Comparison of ENCODE assay signal across 19 cellular contexts in genomic region chr7:137001478-137001877, GRCh38.
DNase-seq lines count a peak whose midpoint lies in the region; TF ChIP-seq lines count a peak whose summit lies in the region.
"Had no signal": no experiment of that assay in that cellular context is flagged by ENCODE, and none has a peak within 500 bp of the region (broad histone marks: within the 10 kb centered on the region; RNA-seq: fewer than 3 reads in every experiment).

No MANE protein-coding gene starts in this region.

- H3K9me3 ChIP-seq in esophagus muscularis mucosa: no peaks in the 10 kb centered on the region
- H3K9me3 ChIP-seq: HAP-1 had no signal

- H3K36me3 ChIP-seq in ACC112 (ENCODE audit: insufficient read depth, low read length) (no peaks in the 10 kb centered on the region), brain microvascular endothelial cell (replicated peaks) (no peaks in the 10 kb centered on the region), esophagus muscularis mucosa (no peaks in the 10 kb centered on the region)
- H3K36me3 ChIP-seq: HAP-1 had no signal

- TF ChIP-seq POLR2A in esophagus muscularis mucosa (IDR thresholded peaks at IDR 0.05; ENCODE audit: low read depth): no peak

- 76% methylated on average over 3 of the region's 3 CpGs for WGBS in esophagus muscularis mucosa

- H3K27me3 Mint-ChIP-seq in nephron (ENCODE audit: low read depth): no peaks in the 10 kb centered on the region
- H3K27me3 Mint-ChIP-seq: IgD-negative memory B cell had no signal

- DNase-seq in LHCN-M2 (ENCODE audit: low read depth): peak; percentile 36
- no peak for DNase-seq in brain microvascular endothelial cell
- DNase-seq in esophagus muscularis mucosa (ENCODE audit: extremely low spot score): no peak
- no peak for DNase-seq in GM19238 (ENCODE audit: insufficient read length, low spot score)
- no peak for DNase-seq in midbrain (lab: John Stamatoyannopoulos, UW)
- DNase-seq in COR-L47 (lab: John Stamatoyannopoulos, UW): no peak
- DNase-seq: C1 segment of cervical spinal cord; GF-D8; NCI-H1436; NCI-H2029; NCI-H2171; NCI-H446 treated with DMSO at 0.1 percent for 48 hours; NK-92 treated with Interleukin-12 subunit alpha and Interleukin-12 subunit beta, amount 100 ng/mL, for 24 hours; OCI-M1 had no signal

- H3K4me1 ChIP-seq in ACC112 (ENCODE audit: control insufficient read depth, insufficient read depth, low read length, unreplicated experiment) (peaks cover 26% of the 10 kb centered on the region), esophagus muscularis mucosa (peaks cover 29 to 59% (median 42%) of the 10 kb centered on the region in 4 donors)
- H3K4me1 ChIP-seq: HAP-1 had no signal

- H3K36me3 Mint-ChIP-seq in nephron (ENCODE audit: low read depth): no peaks in the 10 kb centered on the region
- H3K36me3 Mint-ChIP-seq: IgD-negative memory B cell had no signal

- H2AFZ ChIP-seq in ACC112 (ENCODE audit: low read length, unreplicated experiment): no peak overlapping the region

- intact Hi-C loops in esophagus muscularis mucosa (cut with DNase I): no loop called here

- TF ChIP-seq CTCF in brain microvascular endothelial cell (IDR thresholded peaks at IDR 0.05; ENCODE audit: low read depth, low read length, missing control alignments) (no peak), nephron (IDR thresholded peaks at IDR 0.05; ENCODE audit: unreplicated experiment in 3 of 3) (no peak), esophagus muscularis mucosa (IDR thresholded peaks at IDR 0.05) (no peak)

- TF ChIP-seq EP300 in esophagus muscularis mucosa (IDR thresholded peaks at IDR 0.05): no peak

- H3K4me1 Mint-ChIP-seq in nephron: peaks cover 16% of the 10 kb centered on the region
- H3K4me1 Mint-ChIP-seq: IgD-negative memory B cell had no signal

- H3K27me3 ChIP-seq in ACC112 (ENCODE audit: insufficient read depth, low read length) (no peaks in the 10 kb centered on the region), brain microvascular endothelial cell (replicated peaks) (no peaks in the 10 kb centered on the region), esophagus muscularis mucosa (no peaks in the 10 kb centered on the region)

- peak overlapping the region; percentile 28 to 87 (median 81) for H3K27ac Mint-ChIP-seq in nephron
- H3K27ac Mint-ChIP-seq: IgD-negative memory B cell had no signal

- no peak overlapping the region for H3K4me3 Mint-ChIP-seq in nephron
- H3K4me3 Mint-ChIP-seq: IgD-negative memory B cell had no signal

- in situ Hi-C loops in brain microvascular endothelial cell (cut with HindIII; ENCODE audit: low pct_ligation_motif_present, low sequenced_read_pairs): no loop called here

- H3K4me3 ChIP-seq in ACC112 (ENCODE audit: low read depth, low read length) (no peak overlapping the region), brain microvascular endothelial cell (ENCODE audit: low read depth, low read length) (no peak overlapping the region), esophagus muscularis mucosa (no peak overlapping the region)
- H3K4me3 ChIP-seq: HAP-1 had no signal

- H3K9me3 Mint-ChIP-seq in nephron: no peaks in the 10 kb centered on the region

- H3K27ac ChIP-seq in ACC112 (ENCODE audit: low read depth, low read length) (peak overlapping the region; percentile 2; the same call in 1 of the 2 replicates), brain microvascular endothelial cell (peak overlapping the region; percentile 11), esophagus muscularis mucosa (replicated peaks in 1 of 4) (peak overlapping the region in 2 of 4 donors; percentile 4 to 35)
- H3K27ac ChIP-seq: RWPE1 had no signal

- H3K79me2 ChIP-seq in ACC112 (ENCODE audit: control insufficient read depth, insufficient read depth, low read length, unreplicated experiment): no peaks in the 10 kb centered on the region
